ENCODE assay signal across 9 cellular contexts in genomic region chr3:17412950-17413530, GRCh38.
A peak's percentile ranks its signal among the peaks of the same experiment; 100 is the strongest.
DNase-seq lines count a peak whose midpoint lies in the region; ATAC-seq and TF ChIP-seq lines count a peak whose summit lies in the region.
"Had no signal": no experiment of that assay in that cellular context is flagged by ENCODE, and none has a peak within 500 bp of the region (broad histone marks: within the 10 kb centered on the region; RNA-seq: fewer than 3 reads in every experiment).

No MANE protein-coding gene starts in this region.

- no peak overlapping the region for H3K4me3 ChIP-seq in brain microvascular endothelial cell (ENCODE audit: low read depth, low read length)
- no peak overlapping the region for H3K4me3 ChIP-seq in tibial artery
- H3K4me3 ChIP-seq: BLaER1 had no signal

- ATAC-seq in GM19467 (IDR thresholded peaks at IDR 0.05; ENCODE audit: unreplicated experiment) (peak; percentile 93), HG03460 (IDR thresholded peaks at IDR 0.05; ENCODE audit: unreplicated experiment) (peak; percentile 85)

- H3K4me1 ChIP-seq in tibial artery: no peaks in the 10 kb centered on the region
- H3K4me1 ChIP-seq: BLaER1 had no signal

- TF ChIP-seq CTCF in brain microvascular endothelial cell (IDR thresholded peaks at IDR 0.05; ENCODE audit: low read depth, low read length, missing control alignments) (peak; percentile 72), tibial artery (IDR thresholded peaks at IDR 0.05) (peak; percentile 66 to 68)

- no peaks in the 10 kb centered on the region for H3K36me3 ChIP-seq in brain microvascular endothelial cell (replicated peaks)
- no peaks in the 10 kb centered on the region for H3K36me3 ChIP-seq in tibial artery
- H3K36me3 ChIP-seq: BLaER1 had no signal

- DNase-seq in DMS79 treated with DMSO at 0.1 percent for 48 hours (lab: John Stamatoyannopoulos, UW) (peak; percentile 18), DMS79 (lab: John Stamatoyannopoulos, UW) (no peak), NCI-H748 (lab: John Stamatoyannopoulos, UW; ENCODE audit: unreplicated experiment) (peak; percentile 63), brain microvascular endothelial cell (peak; percentile 52), kidney glomerular epithelial cell (lab: John Stamatoyannopoulos, UW) (peak; percentile 63), tibial artery (no peak)

- in situ Hi-C loops in brain microvascular endothelial cell (cut with HindIII; ENCODE audit: low pct_ligation_motif_present, low sequenced_read_pairs): loop anchor here (25.0 kb wide), 1 partner anchor 151 kb away; no protein-coding TSS in a partner anchor

- H3K27me3 ChIP-seq in brain microvascular endothelial cell (replicated peaks): no peaks in the 10 kb centered on the region
- H3K27me3 ChIP-seq in tibial artery: no peaks in the 10 kb centered on the region
- H3K27me3 ChIP-seq: BLaER1 had no signal

- H3K9me3 ChIP-seq in tibial artery: no peaks in the 10 kb centered on the region
- H3K9me3 ChIP-seq: BLaER1 had no signal

- intact Hi-C loops in tibial artery (cut with DNase I; ENCODE audit: low total_unique reads): loop anchor here (10.0 kb wide), 2 partner anchors 148 to 808 kb away; partner anchors contain the start of gene DAZL

- H3K27ac ChIP-seq in brain microvascular endothelial cell: no peak overlapping the region
- no peak overlapping the region for H3K27ac ChIP-seq in tibial artery
- H3K27ac ChIP-seq: BLaER1 had no signal

Comparison
In these comparisons a context has a peak if more than half of its experiments do, and no peak if none do; other contexts are left out.
1. DNase-seq: peak in DMS79 treated with DMSO at 0.1 percent for 48 hours (single experiment), NCI-H748 (single experiment), brain microvascular endothelial cell (single experiment) and kidney glomerular epithelial cell (single experiment); none in DMS79 (single experiment) and tibial artery (0 of 2).